8 cellular contexts compared by ENCODE assay signal in the genomic region with DNA sequence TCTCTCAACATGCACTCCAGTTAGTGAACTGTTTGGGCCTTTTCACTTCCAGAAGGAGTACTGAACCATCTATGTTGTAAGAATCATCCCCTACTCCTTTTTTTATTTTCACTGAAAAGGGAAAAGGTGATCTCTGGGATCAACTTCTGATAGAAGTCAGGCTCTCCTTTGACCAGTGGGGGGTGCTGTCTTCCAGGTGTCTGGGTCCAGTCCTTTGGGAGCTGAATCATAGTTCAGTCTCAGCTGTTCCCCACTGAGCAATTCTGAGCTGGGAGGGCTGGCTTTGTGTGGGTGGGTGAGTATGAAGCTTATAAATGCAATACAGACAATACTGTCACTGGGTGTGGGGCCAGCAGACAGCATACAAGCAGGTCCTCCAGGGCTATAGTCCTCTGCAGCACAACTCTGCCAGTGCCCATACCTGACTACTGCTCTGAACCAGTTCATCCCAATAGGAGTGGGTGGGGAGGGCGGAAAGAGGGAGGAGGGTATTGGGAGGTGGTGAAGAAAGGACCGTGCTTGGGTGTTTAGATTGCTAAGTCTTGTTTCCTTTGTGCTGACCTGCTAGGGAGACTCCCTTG. TPM values are rescaled to one million over a fixed set of nuclear protein-coding genes. Genes with fewer than 3 reads are reported as not detected.
A peak's percentile ranks its signal among the peaks of the same experiment; 100 is the strongest.
DNase-seq lines count a peak whose midpoint lies in the region; ATAC-seq, FAIRE-seq and TF ChIP-seq lines count a peak whose summit lies in the region.

No MANE protein-coding gene starts in this region.

- in situ Hi-C loops in K562 (cut with MboI) = no loop called here

- H3K27ac Mint-ChIP-seq in Calu3 (ENCODE audit: unreplicated experiment) = no peak overlapping the region

- H3K9ac ChIP-seq in K562 (ENCODE audit: insufficient read depth in 1 of 2, low read depth in 2 of 2, low read length in 2 of 2) = peak overlapping the region in 1 of 2 experiments; percentile 12; a peak in 1 of 4 replicates

- TF ChIP-seq CTCF in Calu3 (IDR thresholded peaks at IDR 0.05; ENCODE audit: unreplicated experiment) = peak; percentile 16
- peak; percentile 87 to 98 (median 97) for TF ChIP-seq CTCF in K562 (IDR thresholded peaks at IDR 0.05 in 2 of 3, conservative IDR thresholded peaks at IDR 0.05 in 1 of 3; ENCODE audit: insufficient read depth in 2 of 3, low read depth in 1 of 3, low read length in 3 of 3)

- no peak overlapping the region for H3K4me2 ChIP-seq in K562 (ENCODE audit: insufficient read depth, low read length)

- peaks cover 18% of the 10 kb centered on the region for H3K4me1 Mint-ChIP-seq in Calu3 (ENCODE audit: low read depth, unreplicated experiment)

- H3K27ac ChIP-seq in K562 (ENCODE audit: extremely low read depth, low read depth, low read length) = no peak overlapping the region

- TF ChIP-seq RAD21 in K562 (CRISPR knock-in tag; conservative IDR thresholded peaks at IDR 0.05 in 1 of 2, IDR thresholded peaks at IDR 0.05 in 1 of 2) = peak; percentile 88 to 92

- H3K36me3 Mint-ChIP-seq in Calu3 (ENCODE audit: insufficient read depth, unreplicated experiment) = no peaks in the 10 kb centered on the region

- TF ChIP-seq EP300 in K562 (IDR thresholded peaks at IDR 0.05; ENCODE audit: low read length) = no peak

- CTCF ChIA-PET in Calu3 (lab: Charles Lee) (interaction anchor here (0.6 to 1.0 kb wide), 5 partner anchors 12 to 258 kb away, joined by 3 to 7 read pairs (median 4); a partner anchor contains a TSS), K562 (lab: Yijun Ruan, JAX; ENCODE audit: low intra/inter-chr PET ratio) (interaction anchor here (1.1 to 2.9 kb wide), 4 partner anchors 62 to 331 kb away, joined by 3 to 28 read pairs (median 17); no protein-coding TSS in a partner anchor)

- no peaks in the 10 kb centered on the region for H3K36me3 ChIP-seq in K562 (ENCODE audit: control insufficient read depth, insufficient read depth, low read length)

- peaks cover 22 to 39% of the 10 kb centered on the region in 2 experiments for H3K4me1 ChIP-seq in K562 (replicated peaks in 1 of 2; ENCODE audit: control insufficient read depth in 2 of 2, insufficient read depth in 2 of 2, low read length in 2 of 2)

- no peaks in the 10 kb centered on the region for H3K9me1 ChIP-seq in K562 (ENCODE audit: control insufficient read depth, insufficient read depth, low read length)

- H3K4me3 ChIP-seq in K562 = no peak overlapping the region

- peak; percentile 55 for DNase-seq in Calu3
- peak; percentile 75 for DNase-seq in HK-2 (ENCODE audit: unreplicated experiment)
- peak; percentile 91 to 93 (median 92) for DNase-seq in K562 (ENCODE audit: extremely low read depth in 1 of 4, low spot score in 3 of 4)
- DNase-seq in kidney glomerular epithelial cell (lab: John Stamatoyannopoulos, UW) = peak; percentile 87
- DNase-seq in stimulated activated CD8-positive, alpha-beta memory T cell treated with anti-CD3 and anti-CD28 coated beads, Interleukin-12 subunit alpha, Interleukin-12 subunit beta, amount 100 ng/mL, for 4 hours (ENCODE audit: low read depth) = peak; percentile 18
- DNase-seq in GDM1 (lab: John Stamatoyannopoulos, UW) = no peak

- no peaks in the 10 kb centered on the region for H3K9me3 ChIP-seq in K562 (replicated peaks; ENCODE audit: control insufficient read depth, insufficient read depth, low read depth, low read length)

- POLR2A ChIA-PET in K562 (lab: Yijun Ruan, JAX) = interaction anchor here (0.8 to 1.8 kb wide), 2 partner anchors 14 to 198 kb away, joined by 5 to 7 read pairs; no protein-coding TSS in a partner anchor

- ATAC-seq in SK-N-SH treated with all-trans-retinoic acid at 6 μM for 48 hours = peak; percentile 26
- peak; percentile 85 for ATAC-seq in K562
- no peak for ATAC-seq in HG03354 (IDR thresholded peaks at IDR 0.05; ENCODE audit: poor library complexity, severe bottlenecking, unreplicated experiment)

- intact Hi-C loops in Calu3 (cut with micrococcal nuclease; ENCODE audit: unreplicated experiment) (no loop called here), K562 (cut with micrococcal nuclease) (loop anchor here (1.0 to 2.0 kb wide), 6 partner anchors 38 to 331 kb away; no protein-coding TSS in a partner anchor)

- WGBS in K562 (ENCODE audit: insufficient coverage, low coverage, missing lambda C conversion rate) = 20% methylated on average over 2 of the region's 2 CpGs

- BruUV-seq in Calu3 (replicated peaks; lab: Mats Ljungman, UMichigan) (no TSS peak), K562 (replicated peaks; lab: Mats Ljungman, UMichigan) (no TSS peak)

- no peaks in the 10 kb centered on the region for H3K79me2 ChIP-seq in K562 (ENCODE audit: control insufficient read depth, insufficient read depth, low read length)

- no peaks in the 10 kb centered on the region for H3K27me3 ChIP-seq in K562 (ENCODE audit: control insufficient read depth in 2 of 2, insufficient read depth in 2 of 2, low read length in 2 of 2)

- no peaks in the 10 kb centered on the region for H4K20me1 ChIP-seq in K562 (replicated peaks; ENCODE audit: control insufficient read depth, insufficient read depth, low read length)

- TF ChIP-seq POLR2A in K562 (conservative IDR thresholded peaks at IDR 0.05) = no peak

- peak overlapping the region; percentile 78 for H2AFZ ChIP-seq in K562 (ENCODE audit: low read depth, low read length)

- peaks cover 8% of the 10 kb centered on the region for H3K27me3 Mint-ChIP-seq in Calu3 (ENCODE audit: unreplicated experiment)

- FAIRE-seq in K562 (lab: Jason Lieb, UNC) = peak; percentile 97

- H3K4me3 Mint-ChIP-seq in Calu3 (ENCODE audit: low read depth, unreplicated experiment) = no peak overlapping the region

- no peaks in the 10 kb centered on the region for H3K9me3 Mint-ChIP-seq in Calu3 (ENCODE audit: low read depth, unreplicated experiment)

TF ChIP-seq in SK-N-SH treated with all-trans-retinoic acid at 6 μM for 48 hours, 23 proteins besides CTCF, POLR2A, EP300 and RAD21 (continues in another document):
- no peak for TF ChIP-seq GLIS3 (CRISPR knock-in tag; IDR thresholded peaks at IDR 0.05)
- TF ChIP-seq SNAI2 (CRISPR knock-in tag; IDR thresholded peaks at IDR 0.05) = no peak
- no peak for TF ChIP-seq ISL1 (CRISPR knock-in tag; IDR thresholded peaks at IDR 0.05)

TF ChIP-seq in K562, 482 proteins besides CTCF, POLR2A, EP300 and RAD21 (continues in another document):
- TF ChIP-seq SPI1 (IDR thresholded peaks at IDR 0.05; ENCODE audit: borderline replicate concordance, low read depth, low read length) (peak; percentile 48; the same call in 1 of the 2 replicates), HSF4 (CRISPR knock-in tag; IDR thresholded peaks at IDR 0.05; ENCODE audit: borderline replicate concordance) (no peak), ARNT (IDR thresholded peaks at IDR 0.05) (peak in 1 of 2 experiments; percentile 69; a peak in 1 of 4 replicates), CCNT2 (IDR thresholded peaks at IDR 0.05; ENCODE audit: borderline replicate concordance, extremely low read depth, insufficient read length, low read depth, low read length) (no peak), ZBTB1 (CRISPR knock-in tag; IDR thresholded peaks at IDR 0.05; ENCODE audit: borderline replicate concordance, low read depth) (no peak), POLR2AphosphoS5 (IDR thresholded peaks at IDR 0.05; ENCODE audit: control insufficient read depth, insufficient read depth, low read depth, low read length) (no peak), RB1 (IDR thresholded peaks at IDR 0.05; ENCODE audit: low read depth) (peak; percentile 33; the same call in 1 of the 2 replicates), ZBTB7A (IDR thresholded peaks at IDR 0.05; ENCODE audit: borderline replicate concordance, control insufficient read depth, low read depth, low read length) (no peak), SIX5 (IDR thresholded peaks at IDR 0.05; ENCODE audit: borderline replicate concordance in 1 of 2, insufficient read depth in 1 of 2, low read depth in 1 of 2, low read length in 2 of 2) (no peak)

RNA-seq across cellular contexts. Expression of a gene that starts 12.5 kb away (rescaled TPM):
- 119 and 129 TPM in 2 replicates for total RNA-seq in Calu3 (2022)
- total RNA-seq in K562 (2011; cell fraction: chromatin; rRNA removed; ENCODE audit: low replicate concordance) = 340 and 395 TPM in 2 replicates
- total RNA-seq in K562 (2011; cell fraction: nucleolus; rRNA removed) = 195 and 209 TPM in 2 replicates
- 265 and 293 TPM in 2 replicates for total RNA-seq in K562 (2011; cell fraction: nucleoplasm; rRNA removed)
- total RNA-seq in K562 (2014; rRNA removed) = 254 and 257 TPM in 2 replicates
- 273 and 284 TPM in 2 replicates for total RNA-seq in K562 (2014; rRNA removed; fragmentation: Illumina TruSeq; extraction: Trizol)
- total RNA-seq in K562 (2015; rRNA removed; fragmentation: Illumina TruSeq; extraction: Trizol) = 211 and 221 TPM in 2 replicates
- total RNA-seq in K562 (2021) = 232 and 246 TPM in 2 replicates
- polyA plus RNA-seq in K562 (2011; rRNA removed) = 221 and 230 TPM in 2 replicates
- 149 and 217 TPM in 2 replicates for polyA plus RNA-seq in K562 (2011; cell fraction: cytosol; rRNA removed)
- polyA plus RNA-seq in K562 (2011; cell fraction: nucleus; rRNA removed) = 232 and 336 TPM in 2 replicates
- 195 and 518 TPM in 2 replicates for polyA plus RNA-seq in K562 (2012)
- 293 and 317 TPM in 2 replicates for polyA plus RNA-seq in K562 (2014; fragmentation: Illumina TruSeq; extraction: Trizol)
- polyA plus RNA-seq in K562 (2014; fragmentation: Nextera tagmentation; extraction: Ambion mirVana) = 100 to 1,000 TPM; 336 to 623 TPM
- polyA plus RNA-seq in K562 (2014; rRNA removed) = 235 and 240 TPM in 2 replicates
- 227 and 242 TPM in 2 replicates for polyA minus RNA-seq in K562 (2011; rRNA and poly(A)+ RNA removed)
- polyA minus RNA-seq in K562 (2011; cell fraction: cytosol; rRNA and poly(A)+ RNA removed) = 87.5 and 101 TPM in 2 replicates
- polyA minus RNA-seq in K562 (2011; cell fraction: nucleus; rRNA and poly(A)+ RNA removed) = 92.1 and 168 TPM in 2 replicates

RNA-seq across cellular contexts. Expression of a gene that starts 48.1 kb away (rescaled TPM):
- total RNA-seq in Calu3 (2022) (5.1 and 5.3 TPM in 2 replicates), K562 (2014; rRNA removed) (4.1 and 5.9 TPM in 2 replicates), K562 (2014; rRNA removed; fragmentation: Illumina TruSeq; extraction: Trizol) (2.7 and 3.0 TPM in 2 replicates), K562 (2015; rRNA removed; fragmentation: Illumina TruSeq; extraction: Trizol) (4.2 and 5.0 TPM in 2 replicates), K562 (2021) (19.1 and 21.9 TPM in 2 replicates)
- total RNA-seq in K562 (2011; cell fraction: chromatin; rRNA removed; ENCODE audit: low replicate concordance) = 44.8 and 129 TPM in 2 replicates
- total RNA-seq in K562 (2011; cell fraction: nucleolus; rRNA removed) = 69.9 and 80.7 TPM in 2 replicates
- total RNA-seq in K562 (2011; cell fraction: nucleoplasm; rRNA removed) = 57.7 and 69.2 TPM in 2 replicates
- polyA plus RNA-seq in K562 (2011; rRNA removed) (7.2 and 8.2 TPM in 2 replicates), K562 (2014; fragmentation: Illumina TruSeq; extraction: Trizol) (14.1 and 15.3 TPM in 2 replicates), K562 (2014; fragmentation: Nextera tagmentation; extraction: Ambion mirVana) (under 1 TPM; 0.31 to 0.86 TPM), K562 (2014; rRNA removed) (9.0 and 10.2 TPM in 2 replicates)
- 8.3 and 12.6 TPM in 2 replicates for polyA plus RNA-seq in K562 (2011; cell fraction: cytosol; rRNA removed)
- 38.5 and 63.5 TPM in 2 replicates for polyA plus RNA-seq in K562 (2011; cell fraction: nucleus; rRNA removed)
- polyA plus RNA-seq in K562 (2012) = 15.6 and 17.8 TPM in 2 replicates
- 14.3 and 24.2 TPM in 2 replicates for polyA minus RNA-seq in K562 (2011; rRNA and poly(A)+ RNA removed)
- polyA minus RNA-seq in K562 (2011; cell fraction: cytosol; rRNA and poly(A)+ RNA removed) = 23.8 and 25.3 TPM in 2 replicates
- polyA minus RNA-seq in K562 (2011; cell fraction: nucleus; rRNA and poly(A)+ RNA removed) = 31.9 and 33.1 TPM in 2 replicates
